1 cellular context compared by ENCODE assay signal in the genomic region with DNA sequence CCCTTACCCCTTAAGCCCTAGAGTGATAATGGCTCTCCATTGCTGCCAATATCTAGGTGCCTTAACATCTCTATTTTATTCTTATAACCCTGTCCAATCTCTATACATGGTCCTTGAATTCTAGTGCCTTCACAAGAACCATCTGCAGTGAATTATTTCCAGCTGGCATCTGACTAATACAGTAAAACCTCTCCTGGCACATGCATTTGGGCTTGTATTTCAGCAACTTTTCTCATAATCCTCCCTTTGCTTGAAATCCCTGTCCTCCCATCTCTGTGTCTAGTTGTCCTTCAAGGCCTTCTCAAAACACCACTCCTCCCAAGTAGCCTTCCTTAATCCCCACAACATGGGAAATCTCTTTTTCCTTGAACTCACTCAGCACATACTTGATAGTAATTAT.
A peak's percentile ranks its signal among the peaks of the same experiment; 100 is the strongest.
TF ChIP-seq lines count a peak whose summit lies in the region.

No MANE protein-coding gene starts in this region.

TF ChIP-seq in SK-N-SH, 30 proteins besides CTCF, POLR2A, EP300 and RAD21 (continued from another document):
- TF ChIP-seq, protein P1, sequence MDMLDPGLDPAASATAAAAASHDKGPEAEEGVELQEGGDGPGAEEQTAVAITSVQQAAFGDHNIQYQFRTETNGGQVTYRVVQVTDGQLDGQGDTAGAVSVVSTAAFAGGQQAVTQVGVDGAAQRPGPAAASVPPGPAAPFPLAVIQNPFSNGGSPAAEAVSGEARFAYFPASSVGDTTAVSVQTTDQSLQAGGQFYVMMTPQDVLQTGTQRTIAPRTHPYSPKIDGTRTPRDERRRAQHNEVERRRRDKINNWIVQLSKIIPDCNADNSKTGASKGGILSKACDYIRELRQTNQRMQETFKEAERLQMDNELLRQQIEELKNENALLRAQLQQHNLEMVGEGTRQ (IDR thresholded peaks at IDR 0.05; ENCODE audit: borderline replicate concordance, low read depth, low read length): no peak
- TF ChIP-seq FOSL2 (IDR thresholded peaks at IDR 0.05; ENCODE audit: borderline replicate concordance, low read depth) (peak; percentile 78; the same call in 1 of the 2 replicates), EZH2phosphoT487 (IDR thresholded peaks at IDR 0.05; ENCODE audit: borderline replicate concordance, low read depth) (no peak), TAF1 (IDR thresholded peaks at IDR 0.05; ENCODE audit: borderline replicate concordance, low read depth, low read length) (no peak), NRF1 (IDR thresholded peaks at IDR 0.05; ENCODE audit: low read depth, low read length) (no peak), SIN3A (IDR thresholded peaks at IDR 0.05; ENCODE audit: borderline replicate concordance, low read depth, low read length) (no peak), MEF2A (IDR thresholded peaks at IDR 0.05; ENCODE audit: borderline replicate concordance, low read depth) (no peak), ELF1 (IDR thresholded peaks at IDR 0.05) (no peak), POLR2AphosphoS5 (IDR thresholded peaks at IDR 0.05; ENCODE audit: low read depth, low read length) (peak; percentile 78), TEAD4 (IDR thresholded peaks at IDR 0.05; ENCODE audit: borderline replicate concordance, insufficient read depth) (no peak), SMC3 (IDR thresholded peaks at IDR 0.05; ENCODE audit: low read depth, low read length) (no peak), CHD2 (IDR thresholded peaks at IDR 0.05; ENCODE audit: low read length, partially characterized antibody) (no peak)
- TF ChIP-seq, protein P2, sequence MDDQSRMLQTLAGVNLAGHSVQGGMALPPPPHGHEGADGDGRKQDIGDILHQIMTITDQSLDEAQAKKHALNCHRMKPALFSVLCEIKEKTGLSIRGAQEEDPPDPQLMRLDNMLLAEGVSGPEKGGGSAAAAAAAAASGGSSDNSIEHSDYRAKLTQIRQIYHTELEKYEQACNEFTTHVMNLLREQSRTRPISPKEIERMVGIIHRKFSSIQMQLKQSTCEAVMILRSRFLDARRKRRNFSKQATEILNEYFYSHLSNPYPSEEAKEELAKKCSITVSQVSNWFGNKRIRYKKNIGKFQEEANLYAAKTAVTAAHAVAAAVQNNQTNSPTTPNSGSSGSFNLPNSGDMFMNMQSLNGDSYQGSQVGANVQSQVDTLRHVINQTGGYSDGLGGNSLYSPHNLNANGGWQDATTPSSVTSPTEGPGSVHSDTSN (IDR thresholded peaks at IDR 0.05): peak; percentile 70
